14 cellular contexts compared by ENCODE assay signal in genomic region chr17:30251931-30252330, GRCh38. TPM values are rescaled to one million over a fixed set of nuclear protein-coding genes. Genes with fewer than 3 reads are reported as not detected.
DNase-seq lines count a peak whose midpoint lies in the region; ATAC-seq and TF ChIP-seq lines count a peak whose summit lies in the region.
"Had no signal": no experiment of that assay in that cellular context is flagged by ENCODE, and none has a peak within 500 bp of the region (broad histone marks: within the 10 kb centered on the region; RNA-seq: fewer than 3 reads in every experiment).

No MANE protein-coding gene starts in this region.

- H3K9me3 Mint-ChIP-seq in osteocyte (ENCODE audit: unreplicated experiment): peaks cover 4% of the 10 kb centered on the region
- H3K9me3 Mint-ChIP-seq: CD4-positive, alpha-beta T cell; H9 had no signal

- DNase-seq in NCI-H69 (lab: John Stamatoyannopoulos, UW): peak; percentile 66
- peak; percentile 64 for DNase-seq in adipocyte (ENCODE audit: low read depth)
- peak; percentile 53 for DNase-seq in fibroblast of gingiva (ENCODE audit: low read depth)
- DNase-seq in osteocyte (ENCODE audit: extremely low spot score, unreplicated experiment): no peak
- DNase-seq in central memory CD4-positive, alpha-beta T cell: no peak
- DNase-seq in AG08396 (ENCODE audit: low spot score): no peak
- DNase-seq: 8988T; C1 segment of cervical spinal cord; CD4-positive, alpha-beta T cell; DMS79; GOT3; H9 had no signal

- no peak overlapping the region for H3K4me3 Mint-ChIP-seq in osteocyte (ENCODE audit: unreplicated experiment)
- H3K4me3 Mint-ChIP-seq: CD4-positive, alpha-beta T cell; H9 had no signal

- no peak overlapping the region for H3K4me3 ChIP-seq in adipocyte (ENCODE audit: low read length)

- peak overlapping the region; percentile 63 for H3K27ac Mint-ChIP-seq in osteocyte (ENCODE audit: unreplicated experiment)
- H3K27ac Mint-ChIP-seq: CD4-positive, alpha-beta T cell; H9 had no signal

- H3K9ac ChIP-seq in adipocyte (ENCODE audit: low read length): no peak overlapping the region

- no peak for TF ChIP-seq CTCF in osteocyte (IDR thresholded peaks at IDR 0.05)

- H3K9me3 ChIP-seq in adipocyte (ENCODE audit: control insufficient read depth, low read length): no peaks in the 10 kb centered on the region

- ATAC-seq in GM21423 (IDR thresholded peaks at IDR 0.05; ENCODE audit: unreplicated experiment): no peak

- H3K36me3 ChIP-seq in adipocyte (ENCODE audit: control insufficient read depth, insufficient read depth, low read length, severe bottlenecking): peaks cover 36% of the 10 kb centered on the region

- H3K27me3 ChIP-seq in adipocyte (replicated peaks; ENCODE audit: control insufficient read depth, insufficient read depth, low read length): no peaks in the 10 kb centered on the region

- H3K4me1 Mint-ChIP-seq in osteocyte (ENCODE audit: unreplicated experiment): peaks cover 11% of the 10 kb centered on the region
- H3K4me1 Mint-ChIP-seq: H9 had no signal

- peaks cover 35% of the 10 kb centered on the region for H3K4me1 ChIP-seq in adipocyte (ENCODE audit: control insufficient read depth, insufficient read depth, low read length)

- H3K27me3 Mint-ChIP-seq in osteocyte (ENCODE audit: unreplicated experiment): no peaks in the 10 kb centered on the region
- H3K27me3 Mint-ChIP-seq: CD4-positive, alpha-beta T cell had no signal

- H3K36me3 Mint-ChIP-seq in osteocyte (ENCODE audit: unreplicated experiment): peaks cover 51% of the 10 kb centered on the region

RNA-seq across cellular contexts. Expression of gene SLC6A4, which starts 16.4 kb away (rescaled TPM):
- 0.10 and 0.16 TPM in 2 replicates for total RNA-seq in osteocyte
- total RNA-seq: CD4-positive, alpha-beta T cell; G401 had no signal

RNA-seq across cellular contexts. Expression of gene BLMH, which starts 39.8 kb away (rescaled TPM):
- 67.0 TPM in 2 replicates for total RNA-seq in osteocyte

Comparison
In these comparisons a context has a peak if more than half of its experiments do, and no peak if none do; other contexts are left out.
1. DNase-seq: peak in NCI-H69 (single experiment), adipocyte (single experiment) and fibroblast of gingiva (single experiment); none in osteocyte (single experiment), central memory CD4-positive, alpha-beta T cell (single experiment) and AG08396 (single experiment).